In genomic region chr21:26686278-26686677, GRCh38 we compare ENCODE assay signal across 8 cellular contexts.
DNase-seq lines count a peak whose midpoint lies in the region; ATAC-seq, FAIRE-seq and TF ChIP-seq lines count a peak whose summit lies in the region.

No MANE protein-coding gene starts in this region.

- intact Hi-C loops in activated B cell treated with CpG ODN at 0.5 μM for 24 hours (cut with micrococcal nuclease) (loop anchor here (5.0 kb wide), 1 partner anchor 719 kb away; no protein-coding TSS in a partner anchor), colonic mucosa (cut with DNase I) (no loop called here)

- TF ChIP-seq RAD21 in A549 (conservative IDR thresholded peaks at IDR 0.05 in 1 of 2, IDR thresholded peaks at IDR 0.05 in 1 of 2), result no peak

- H3K27ac ChIP-seq in A549 (no peak overlapping the region), colonic mucosa (no peak overlapping the region)

- no peaks in the 10 kb centered on the region for H3K36me3 ChIP-seq in colonic mucosa

- H3K27ac Mint-ChIP-seq in activated B cell treated with CpG ODN at 0.5 μM for 24 hours, result no peak overlapping the region

- peaks cover 12% of the 10 kb centered on the region for H3K9me3 Mint-ChIP-seq in activated B cell treated with CpG ODN at 0.5 μM for 24 hours

- FAIRE-seq in A549 (lab: Jason Lieb, UNC), result no peak
- no peak for FAIRE-seq in GM12892 (lab: Jason Lieb, UNC)

- no peaks in the 10 kb centered on the region for H3K27me3 ChIP-seq in colonic mucosa

- no peak overlapping the region for H3K4me3 ChIP-seq in A549
- no peak overlapping the region for H3K4me3 ChIP-seq in colonic mucosa

- H3K4me3 Mint-ChIP-seq in activated B cell treated with CpG ODN at 0.5 μM for 24 hours, result no peak overlapping the region

- no peaks in the 10 kb centered on the region for H3K27me3 Mint-ChIP-seq in activated B cell treated with CpG ODN at 0.5 μM for 24 hours

- no peak for TF ChIP-seq EP300 in A549 (IDR thresholded peaks at IDR 0.05)

- CTCF ChIA-PET in A549 (lab: Yijun Ruan, JAX), result no interaction called here
- CTCF ChIA-PET in activated B cell treated with CpG ODN at 0.5 μM for 24 hours (lab: Charles Lee), result interaction anchor here (1.2 kb wide), 1 partner anchor 31 kb away, joined by 3 read pairs; no protein-coding TSS in a partner anchor

- H3K9me3 ChIP-seq in A549 (no peaks in the 10 kb centered on the region), colonic mucosa (no peaks in the 10 kb centered on the region)

- H3K4me1 ChIP-seq in A549, result no peaks in the 10 kb centered on the region
- no peaks in the 10 kb centered on the region for H3K4me1 ChIP-seq in colonic mucosa

- DNase-seq in A549 (ENCODE audit: low read depth in 1 of 2, low spot score in 1 of 2) (peak; percentile 1 to 41), HT-29 (ENCODE audit: low spot score) (peak; percentile 12), activated B cell treated with CpG ODN at 0.5 μM for 24 hours (no peak), myocyte (ENCODE audit: low read depth) (peak; percentile 12), GM12892 (ENCODE audit: insufficient read length) (no peak), colonic mucosa (no peak)

- WGBS in A549 (ENCODE audit: missing lambda C conversion rate), result 1% methylated on average over 3 of the region's 3 CpGs

- H3K36me3 Mint-ChIP-seq in activated B cell treated with CpG ODN at 0.5 μM for 24 hours (ENCODE audit: low read depth), result no peaks in the 10 kb centered on the region

- peak overlapping the region; percentile 34; the same call in 1 of the 3 replicates for H3K4me2 ChIP-seq in A549

- no peak overlapping the region for H3K9ac ChIP-seq in colonic mucosa (ENCODE audit: low read depth in 2 of 2, low read length in 2 of 2)

- POLR2A ChIA-PET in A549 (lab: Yijun Ruan, JAX) (no interaction called here), activated B cell treated with CpG ODN at 0.5 μM for 24 hours (lab: Charles Lee) (no interaction called here)

- no peak for ATAC-seq in A549
- ATAC-seq in GM18508 (IDR thresholded peaks at IDR 0.05; ENCODE audit: insufficient read depth, unreplicated experiment), result peak; percentile 74
- peak; percentile 57 for ATAC-seq in activated B cell treated with CpG ODN at 0.5 μM for 24 hours (ENCODE audit: low read depth)
- ATAC-seq in HG03342 (IDR thresholded peaks at IDR 0.05; ENCODE audit: unreplicated experiment), result no peak

- TF ChIP-seq POLR2A in A549 (IDR thresholded peaks at IDR 0.05; ENCODE audit: low read length) (no peak), GM12892 (IDR thresholded peaks at IDR 0.05; ENCODE audit: low read depth, low read length) (no peak)

- no peak for TF ChIP-seq CTCF in A549 (IDR thresholded peaks at IDR 0.05)
- no peak for TF ChIP-seq CTCF in activated B cell treated with CpG ODN at 0.5 μM for 24 hours (IDR thresholded peaks at IDR 0.05)
- TF ChIP-seq CTCF in colonic mucosa (IDR thresholded peaks at IDR 0.05), result no peak

- H3K4me1 Mint-ChIP-seq in activated B cell treated with CpG ODN at 0.5 μM for 24 hours, result no peaks in the 10 kb centered on the region

TF ChIP-seq in A549, 52 proteins besides CTCF, POLR2A, EP300 and RAD21:
- no peak for TF ChIP-seq ATOH8 (CRISPR knock-in tag; IDR thresholded peaks at IDR 0.05; ENCODE audit: low read depth)
- TF ChIP-seq HMGXB4 (CRISPR knock-in tag; IDR thresholded peaks at IDR 0.05; ENCODE audit: borderline replicate concordance), result no peak
- TF ChIP-seq, protein P1, sequence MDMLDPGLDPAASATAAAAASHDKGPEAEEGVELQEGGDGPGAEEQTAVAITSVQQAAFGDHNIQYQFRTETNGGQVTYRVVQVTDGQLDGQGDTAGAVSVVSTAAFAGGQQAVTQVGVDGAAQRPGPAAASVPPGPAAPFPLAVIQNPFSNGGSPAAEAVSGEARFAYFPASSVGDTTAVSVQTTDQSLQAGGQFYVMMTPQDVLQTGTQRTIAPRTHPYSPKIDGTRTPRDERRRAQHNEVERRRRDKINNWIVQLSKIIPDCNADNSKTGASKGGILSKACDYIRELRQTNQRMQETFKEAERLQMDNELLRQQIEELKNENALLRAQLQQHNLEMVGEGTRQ (IDR thresholded peaks at IDR 0.05), result peak; percentile 51
- no peak for TF ChIP-seq HOXB13 (CRISPR knock-in tag; IDR thresholded peaks at IDR 0.05; ENCODE audit: low read depth)
- no peak for TF ChIP-seq EHMT2 (IDR thresholded peaks at IDR 0.05; ENCODE audit: low read depth)
- no peak for TF ChIP-seq CEBPB (IDR thresholded peaks at IDR 0.05)
- no peak for TF ChIP-seq NFE2L2 (conservative IDR thresholded peaks at IDR 0.05; ENCODE audit: low read length)

Comparison
In these comparisons a context has a peak if more than half of its experiments do, and no peak if none do; other contexts are left out.
1. ATAC-seq: peak in GM18508 (single experiment) and activated B cell treated with CpG ODN at 0.5 μM for 24 hours (single experiment); none in A549 (0 of 2) and HG03342 (single experiment).
2. DNase-seq: peak in A549 (2 of 2), HT-29 (single experiment) and myocyte (single experiment); none in activated B cell treated with CpG ODN at 0.5 μM for 24 hours (single experiment), GM12892 (single experiment) and colonic mucosa (single experiment).